In genomic region chr20:35451295-35451694, GRCh38 we compare ENCODE assay signal across 18 cellular contexts.
DNase-seq lines count a peak whose midpoint lies in the region; ATAC-seq lines count a peak whose summit lies in the region.
"Had no signal": no experiment of that assay in that cellular context is flagged by ENCODE, and none has a peak within 500 bp of the region (broad histone marks: within the 10 kb centered on the region; RNA-seq: fewer than 3 reads in every experiment).

No MANE protein-coding gene starts in this region.

- DNase-seq in DMS53 (lab: John Stamatoyannopoulos, UW) (peak; percentile 89), NCI-H146 (lab: John Stamatoyannopoulos, UW) (peak; percentile 94), NCI-H510A treated with DMSO at 0.1 percent for 48 hours (lab: John Stamatoyannopoulos, UW) (peak; percentile 89), epithelial cell of prostate (ENCODE audit: low read depth, low spot score) (peak; percentile 89), SHP77 treated with DMSO at 0.1 percent for 48 hours (lab: John Stamatoyannopoulos, UW) (no peak), KG1 (lab: John Stamatoyannopoulos, UW) (no peak)
- DNase-seq: activated CD4-positive, CD25-positive, alpha-beta regulatory T cell; CD4-positive, alpha-beta memory T cell; dermis blood vessel endothelial cell; GOT3; lower lobe of right lung; NCI-H1930; pancreas; Right ventricle myocardium superior; stimulated activated CD4-positive, alpha-beta T cell treated with anti-CD3 and anti-CD28 coated beads, Interleukin-2, amount 100 ng/mL, for 24 hours had no signal

- peak overlapping the region; percentile 51 for H3K27ac ChIP-seq in epithelial cell of prostate
- H3K27ac ChIP-seq: KMS-11, lower lobe of right lung, pancreas had no signal

- ATAC-seq in HG03460 (IDR thresholded peaks at IDR 0.05; ENCODE audit: unreplicated experiment) (no peak), GM18520 (IDR thresholded peaks at IDR 0.05; ENCODE audit: unreplicated experiment) (no peak)
- ATAC-seq: lower lobe of right lung, pancreas had no signal

Comparison
In these comparisons a context has a peak if more than half of its experiments do, and no peak if none do; other contexts are left out.
1. DNase-seq: peak in DMS53 (single experiment), NCI-H146 (single experiment), NCI-H510A treated with DMSO at 0.1 percent for 48 hours (single experiment) and epithelial cell of prostate (single experiment); none in SHP77 treated with DMSO at 0.1 percent for 48 hours (single experiment) and KG1 (single experiment).